Comparison of ENCODE assay signal across 4 cellular contexts in the genomic region with DNA sequence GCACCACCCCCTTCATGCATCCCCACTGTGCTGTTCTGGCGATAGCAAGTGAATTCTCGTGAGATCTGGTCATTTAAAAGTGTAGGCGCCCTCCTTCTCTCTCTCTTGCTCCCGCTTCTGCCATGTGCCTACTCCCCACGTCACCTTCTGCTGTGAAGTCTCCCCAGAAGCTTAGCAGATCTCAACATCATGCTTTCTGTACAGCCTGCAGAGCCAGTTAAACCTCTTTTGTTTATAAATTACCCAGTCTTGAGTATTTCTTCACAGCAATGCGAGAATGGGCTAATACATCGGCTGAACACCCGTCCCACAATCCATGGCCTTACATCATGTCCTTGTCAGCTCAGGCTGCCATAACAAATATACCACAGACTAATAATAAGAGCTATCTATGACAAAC.
"Had no signal": no experiment of that assay in that cellular context is flagged by ENCODE, and none has a peak within 500 bp of the region (broad histone marks: within the 10 kb centered on the region; RNA-seq: fewer than 3 reads in every experiment).

No MANE protein-coding gene starts in this region.

- H3K4me3 ChIP-seq: GM23338 had no signal

- DNase-seq: H9, HCEC 1CT, IMR-90 had no signal

- ATAC-seq: GM23338 had no signal

- H2AFZ ChIP-seq: GM23338 had no signal

- H3K4me2 ChIP-seq: GM23338 had no signal
